ENCODE assay signal across 6 cellular contexts in genomic region chr9:117970276-117970675, GRCh38.
"Had no signal": no experiment of that assay in that cellular context is flagged by ENCODE, and none has a peak within 500 bp of the region (broad histone marks: within the 10 kb centered on the region; RNA-seq: fewer than 3 reads in every experiment).

No MANE protein-coding gene starts in this region.

- DNase-seq: GM23248, GOT3, H7, H9, HCEC 1CT, HFFc6 had no signal
